ENCODE assay signal across 23 cellular contexts in genomic region chr11:134347441-134347840, GRCh38. TPM values are rescaled to one million over a fixed set of nuclear protein-coding genes. Genes with fewer than 3 reads are reported as not detected.
DNase-seq lines count a peak whose midpoint lies in the region; TF ChIP-seq lines count a peak whose summit lies in the region.
"Had no signal": no experiment of that assay in that cellular context is flagged by ENCODE, and none has a peak within 500 bp of the region (broad histone marks: within the 10 kb centered on the region; RNA-seq: fewer than 3 reads in every experiment).

No MANE protein-coding gene starts in this region.

- H3K4ac ChIP-seq in H9 (ENCODE audit: low read depth, low read length), result no peak overlapping the region

- H4K8ac ChIP-seq in H9 (replicated peaks; ENCODE audit: insufficient read length, low read depth, low read length), result no peak overlapping the region

- no peak overlapping the region for H3K9ac ChIP-seq in H9 (ENCODE audit: extremely low read depth, insufficient read length, low read length)

- H3K27me3 Mint-ChIP-seq in activated naive CD4-positive, alpha-beta T cell treated with anti-CD3 and anti-CD28 coated beads, Interleukin-2, amount 10 ng/mL, durations not matched to agents 7 days and 5 days, result peaks cover 7% of the 10 kb centered on the region
- peaks cover 16% of the 10 kb centered on the region for H3K27me3 Mint-ChIP-seq in H9 (ENCODE audit: low read depth)

- H3K27me3 ChIP-seq in H9 (ENCODE audit: insufficient read depth, low read length) (no peaks in the 10 kb centered on the region), suprapubic skin (no peaks in the 10 kb centered on the region)

- H3K18ac ChIP-seq in H9 (ENCODE audit: insufficient read length, low read depth, low read length), result no peak overlapping the region

- H3K9me3 ChIP-seq in H9 (ENCODE audit: control insufficient read depth, low read depth, low read length) (no peaks in the 10 kb centered on the region), suprapubic skin (no peaks in the 10 kb centered on the region)
- H3K9me3 ChIP-seq: A549 had no signal

- no peaks in the 10 kb centered on the region for H3K79me2 ChIP-seq in H9 (ENCODE audit: insufficient read depth, low read length)

- no peak overlapping the region for H4K91ac ChIP-seq in H9 (ENCODE audit: insufficient read length, low read depth, low read length)

- no peak overlapping the region for H3K4me3 ChIP-seq in coronary artery
- H3K4me3 ChIP-seq in suprapubic skin, result no peak overlapping the region
- H3K4me3 ChIP-seq: A549, GM23338, PC-9 had no signal

- H2BK5ac ChIP-seq in H9 (ENCODE audit: insufficient read length, low read length), result no peak overlapping the region

- no peak overlapping the region for H2BK20ac ChIP-seq in H9 (ENCODE audit: low read depth, low read length, poor library complexity, severe bottlenecking)

- H3K36me3 ChIP-seq in suprapubic skin, result no peaks in the 10 kb centered on the region

- H2BK120ac ChIP-seq in H9 (ENCODE audit: low read depth, low read length, poor library complexity, severe bottlenecking), result no peak overlapping the region

- no CpG with 5 or more reads among the region's 10 CpGs for WGBS in H9 (ENCODE audit: extremely low coverage, insufficient read length, low lambda C conversion rate)
- WGBS in suprapubic skin, result 95% methylated on average over 10 of the region's 10 CpGs

- H3K27ac ChIP-seq in H9 (ENCODE audit: insufficient read length, low read depth, low read length), result no peak overlapping the region
- H3K27ac ChIP-seq in coronary artery, result no peak overlapping the region
- H3K27ac ChIP-seq in suprapubic skin, result no peak overlapping the region
- H3K27ac ChIP-seq: A549, PC-9 had no signal

- peaks cover 22% of the 10 kb centered on the region for H3K4me1 Mint-ChIP-seq in activated naive CD4-positive, alpha-beta T cell treated with anti-CD3 and anti-CD28 coated beads, Interleukin-2, amount 10 ng/mL, durations not matched to agents 7 days and 5 days
- peaks cover 11 to 12% of the 10 kb centered on the region in 2 experiments for H3K4me1 Mint-ChIP-seq in H9
- H3K4me1 Mint-ChIP-seq: CD14-positive monocyte had no signal

- peak; percentile 14 for DNase-seq in activated naive CD4-positive, alpha-beta T cell treated with anti-CD3 and anti-CD28 coated beads, Interleukin-2, amount 10 ng/mL, durations not matched to agents 7 days and 5 days
- no peak for DNase-seq in activated naive CD4-positive, alpha-beta T cell treated with anti-CD3 and anti-CD28 coated beads, Interleukin-2, amount 50 U/mL, for 16 hours
- DNase-seq in H9, result peak; percentile 12
- peak; percentile 26 for DNase-seq in coronary artery (ENCODE audit: low spot score)
- DNase-seq in suprapubic skin (ENCODE audit: low spot score in 2 of 2), result peak; percentile 13 to 28
- no peak for DNase-seq in NCI-H1048 (lab: John Stamatoyannopoulos, UW)
- DNase-seq in NCI-H2227 treated with DMSO at 0.1 percent for 48 hours (lab: John Stamatoyannopoulos, UW), result no peak
- DNase-seq in ureter (ENCODE audit: low spot score), result no peak
- DNase-seq: DMS53, GDM1, Kasumi-1, NCI-H1417 treated with DMSO at 0.1 percent for 48 hours, NCI-H187, NCI-H226, NCI-H510A treated with DMSO at 0.1 percent for 48 hours, NCI-H748 treated with DMSO at 0.1 percent for 48 hours, PC-9, RPMI8226, SHP77 had no signal

- H2AK5ac ChIP-seq in H9 (ENCODE audit: insufficient read length, low read length), result no peak overlapping the region

- H2BK15ac ChIP-seq in H9 (ENCODE audit: low read depth, low read length), result no peak overlapping the region

- no peak overlapping the region for H2AFZ ChIP-seq in H9 (ENCODE audit: low read length)
- H2AFZ ChIP-seq: GM23338, PC-9 had no signal

- CTCF ChIA-PET in activated naive CD4-positive, alpha-beta T cell treated with anti-CD3 and anti-CD28 coated beads, Interleukin-2, amount 10 ng/mL, durations not matched to agents 7 days and 5 days (lab: Charles Lee), result no interaction called here

- H2BK12ac ChIP-seq in H9 (ENCODE audit: insufficient read length, low read depth, low read length), result no peak overlapping the region

- no peak overlapping the region for H3K4me3 Mint-ChIP-seq in activated naive CD4-positive, alpha-beta T cell treated with anti-CD3 and anti-CD28 coated beads, Interleukin-2, amount 10 ng/mL, durations not matched to agents 7 days and 5 days
- no peak overlapping the region for H3K4me3 Mint-ChIP-seq in H9
- H3K4me3 Mint-ChIP-seq: B cell, CD14-positive monocyte, GM23338 had no signal

- no peaks in the 10 kb centered on the region for H3K9me3 Mint-ChIP-seq in activated naive CD4-positive, alpha-beta T cell treated with anti-CD3 and anti-CD28 coated beads, Interleukin-2, amount 10 ng/mL, durations not matched to agents 7 days and 5 days
- H3K9me3 Mint-ChIP-seq in H9, result no peaks in the 10 kb centered on the region
- H3K9me3 Mint-ChIP-seq: GM23338 had no signal

- H3K36me3 Mint-ChIP-seq in activated naive CD4-positive, alpha-beta T cell treated with anti-CD3 and anti-CD28 coated beads, Interleukin-2, amount 10 ng/mL, durations not matched to agents 7 days and 5 days, result no peaks in the 10 kb centered on the region
- H3K36me3 Mint-ChIP-seq in H9 (ENCODE audit: insufficient read depth in 1 of 3, low read depth in 3 of 3), result no peaks in the 10 kb centered on the region; a peak in 1 of 7 replicates
- H3K36me3 Mint-ChIP-seq: CD14-positive monocyte had no signal

- no peak overlapping the region for H3K23ac ChIP-seq in H9 (ENCODE audit: insufficient read length, low read depth, low read length)

- H3K4me2 ChIP-seq in H9 (ENCODE audit: insufficient read depth, insufficient read length, low read length), result no peak overlapping the region
- H3K4me2 ChIP-seq: A549, GM23338, PC-9 had no signal

- TF ChIP-seq EP300 in suprapubic skin (IDR thresholded peaks at IDR 0.05), result no peak

- no peak for TF ChIP-seq POLR2A in suprapubic skin (IDR thresholded peaks at IDR 0.05)

- no peak overlapping the region; the same call in 1 of the 2 replicates for H3K14ac ChIP-seq in H9 (ENCODE audit: insufficient read depth, low read length)

- no peak overlapping the region for H3K27ac Mint-ChIP-seq in activated naive CD4-positive, alpha-beta T cell treated with anti-CD3 and anti-CD28 coated beads, Interleukin-2, amount 10 ng/mL, durations not matched to agents 7 days and 5 days
- no peak overlapping the region for H3K27ac Mint-ChIP-seq in H9
- H3K27ac Mint-ChIP-seq: B cell, CD14-positive monocyte, GM23338 had no signal

- H3K23me2 ChIP-seq in H9 (ENCODE audit: insufficient read length, low read depth, low read length, poor library complexity, severe bottlenecking), result no peaks in the 10 kb centered on the region

- H3T11ph ChIP-seq in H9 (ENCODE audit: low read length), result no peak overlapping the region

- no peak overlapping the region for H4K5ac ChIP-seq in H9 (ENCODE audit: insufficient read length, low read depth, low read length)

- H4K20me1 ChIP-seq in H9 (ENCODE audit: control insufficient read depth, insufficient read depth, insufficient read length), result no peaks in the 10 kb centered on the region

- no peak for TF ChIP-seq CTCF in H9 (conservative IDR thresholded peaks at IDR 0.05)
- TF ChIP-seq CTCF in coronary artery (IDR thresholded peaks at IDR 0.05), result no peak
- no peak for TF ChIP-seq CTCF in suprapubic skin (IDR thresholded peaks at IDR 0.05)

- H3K56ac ChIP-seq in H9 (ENCODE audit: insufficient read length, low read depth, low read length), result no peak overlapping the region

- H3K4me1 ChIP-seq in H9 (ENCODE audit: insufficient read depth, low read length) (peaks cover 7% of the 10 kb centered on the region; the same call in 1 of the 2 replicates), suprapubic skin (no peaks in the 10 kb centered on the region)
- H3K4me1 ChIP-seq: A549 had no signal

- no peaks in the 10 kb centered on the region for H3K79me1 ChIP-seq in H9 (ENCODE audit: insufficient read depth, low read depth, low read length, poor library complexity, severe bottlenecking)

RNA-seq across cellular contexts. Expression of gene GLB1L2, which starts 15.7 kb away (rescaled TPM):
- 2.0 and 2.4 TPM in 2 replicates for total RNA-seq in H9 (2021)
- total RNA-seq in suprapubic skin, result 10 to 100 TPM; 11.5 to 28.3 (median 21.8) TPM
- 11.1 TPM for total RNA-seq in ureter

Comparison
In these comparisons a context has a peak if more than half of its experiments do, and no peak if none do; other contexts are left out.
1. DNase-seq: peak in activated naive CD4-positive, alpha-beta T cell treated with anti-CD3 and anti-CD28 coated beads, Interleukin-2, amount 10 ng/mL, durations not matched to agents 7 days and 5 days (single experiment), H9 (single experiment), coronary artery (single experiment) and suprapubic skin (2 of 2); none in activated naive CD4-positive, alpha-beta T cell treated with anti-CD3 and anti-CD28 coated beads, Interleukin-2, amount 50 U/mL, for 16 hours (single experiment), NCI-H1048 (single experiment), NCI-H2227 treated with DMSO at 0.1 percent for 48 hours (single experiment) and ureter (single experiment).